Comparison of ENCODE assay signal across 19 cellular contexts in the genomic region with DNA sequence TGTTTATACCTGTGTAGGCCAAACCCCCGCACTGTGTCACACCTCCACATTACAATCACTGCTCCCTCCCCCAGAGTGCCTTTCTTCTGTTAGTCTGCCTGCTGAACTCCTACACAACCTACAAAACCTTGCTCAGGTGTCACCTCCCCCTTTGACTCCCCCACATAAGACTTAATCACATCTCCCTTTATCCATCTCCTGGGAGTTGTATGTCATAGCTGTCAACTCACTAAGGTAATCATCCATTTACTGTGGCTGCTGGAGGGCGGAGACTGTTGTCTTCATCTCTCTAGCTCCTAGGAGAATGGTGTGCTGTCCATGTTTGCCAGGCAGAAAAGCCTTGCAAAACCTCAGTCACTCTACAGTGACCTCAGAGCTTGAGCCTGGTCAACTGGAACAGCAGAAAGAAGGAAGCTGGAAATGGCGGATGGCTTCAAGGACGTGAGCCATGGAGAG. TPM values are rescaled to one million over a fixed set of nuclear protein-coding genes. Genes with fewer than 3 reads are reported as not detected.
DNase-seq lines count a peak whose midpoint lies in the region; ATAC-seq and TF ChIP-seq lines count a peak whose summit lies in the region.
"Had no signal": no experiment of that assay in that cellular context is flagged by ENCODE, and none has a peak within 500 bp of the region (broad histone marks: within the 10 kb centered on the region; RNA-seq: fewer than 3 reads in every experiment).

No MANE protein-coding gene starts in this region.

- H3K4me1 Mint-ChIP-seq in nephron progenitor cell: peaks cover 85% of the 10 kb centered on the region
- peaks cover 21% of the 10 kb centered on the region for H3K4me1 Mint-ChIP-seq in activated CD4-positive, alpha-beta T cell treated with anti-CD3 and anti-CD28 coated beads, Interleukin-2, amount 10 ng/mL, durations not matched to agents 24 days and 14 days
- peaks cover under 1% of the 10 kb centered on the region for H3K4me1 Mint-ChIP-seq in activated CD8-positive, alpha-beta memory T cell treated with anti-CD3 and anti-CD28 coated beads, Interleukin-2, amount 10 ng/mL, durations not matched to agents 7 days and 5 days

- peak overlapping the region; percentile 20 for H3K4me3 Mint-ChIP-seq in nephron progenitor cell
- H3K4me3 Mint-ChIP-seq in activated CD4-positive, alpha-beta T cell treated with anti-CD3 and anti-CD28 coated beads, Interleukin-2, amount 10 ng/mL, durations not matched to agents 24 days and 14 days: no peak overlapping the region
- no peak overlapping the region for H3K4me3 Mint-ChIP-seq in activated CD8-positive, alpha-beta memory T cell treated with anti-CD3 and anti-CD28 coated beads, Interleukin-2, amount 10 ng/mL, durations not matched to agents 7 days and 5 days
- H3K4me3 Mint-ChIP-seq: activated CD4-positive, alpha-beta T cell treated with anti-CD3 and anti-CD28 coated beads for 36 hours had no signal

- peaks cover 3% of the 10 kb centered on the region for H3K27me3 Mint-ChIP-seq in nephron progenitor cell (ENCODE audit: low read depth, poor library complexity)
- no peaks in the 10 kb centered on the region for H3K27me3 Mint-ChIP-seq in activated CD4-positive, alpha-beta T cell treated with anti-CD3 and anti-CD28 coated beads, Interleukin-2, amount 10 ng/mL, durations not matched to agents 24 days and 14 days
- no peaks in the 10 kb centered on the region for H3K27me3 Mint-ChIP-seq in activated CD8-positive, alpha-beta memory T cell treated with anti-CD3 and anti-CD28 coated beads, Interleukin-2, amount 10 ng/mL, durations not matched to agents 7 days and 5 days
- H3K27me3 Mint-ChIP-seq: activated CD4-positive, alpha-beta T cell treated with anti-CD3 and anti-CD28 coated beads for 36 hours had no signal

- no peak overlapping the region for H3K4me3 ChIP-seq in MM.1S (ENCODE audit: low read length)
- H3K4me3 ChIP-seq: esophagus muscularis mucosa, HAP-1, PC-9, vagina had no signal

- peaks cover 87% of the 10 kb centered on the region for H3K79me2 ChIP-seq in MM.1S (ENCODE audit: low read length)

- no peak for ATAC-seq in activated CD8-positive, alpha-beta memory T cell treated with anti-CD3 and anti-CD28 coated beads, Interleukin-2, amount 10 ng/mL, durations not matched to agents 7 days and 5 days
- ATAC-seq in HG03378 (IDR thresholded peaks at IDR 0.05; ENCODE audit: unreplicated experiment): no peak
- ATAC-seq: activated CD4-positive, alpha-beta T cell treated with anti-CD3 and anti-CD28 coated beads for 36 hours; left ventricle myocardium superior had no signal

- no peak for TF ChIP-seq CTCF in C4-2B (conservative IDR thresholded peaks at IDR 0.05)
- no peak for TF ChIP-seq CTCF in MM.1S (IDR thresholded peaks at IDR 0.05; ENCODE audit: low read length)
- no peak for TF ChIP-seq CTCF in nephron progenitor cell (IDR thresholded peaks at IDR 0.05)

- H3K27ac ChIP-seq in C4-2B (peak overlapping the region; percentile 85), MM.1S (ENCODE audit: low read length) (peak overlapping the region; percentile 99; the same call in 1 of the 2 replicates), caudate nucleus (ENCODE audit: low read depth, low read length) (peak overlapping the region; percentile 80)
- H3K27ac ChIP-seq: esophagus muscularis mucosa, parathyroid adenoma, PC-9, vagina had no signal

- H3K9ac ChIP-seq in MM.1S (ENCODE audit: low read length): no peak overlapping the region
- H3K9ac ChIP-seq: parathyroid adenoma had no signal

- H3K36me3 Mint-ChIP-seq in nephron progenitor cell (ENCODE audit: low read depth): no peaks in the 10 kb centered on the region
- H3K36me3 Mint-ChIP-seq in activated CD4-positive, alpha-beta T cell treated with anti-CD3 and anti-CD28 coated beads, Interleukin-2, amount 10 ng/mL, durations not matched to agents 24 days and 14 days (ENCODE audit: low read depth): no peaks in the 10 kb centered on the region
- no peaks in the 10 kb centered on the region for H3K36me3 Mint-ChIP-seq in activated CD8-positive, alpha-beta memory T cell treated with anti-CD3 and anti-CD28 coated beads, Interleukin-2, amount 10 ng/mL, durations not matched to agents 7 days and 5 days

- no peaks in the 10 kb centered on the region for H3K9me3 Mint-ChIP-seq in nephron progenitor cell
- H3K9me3 Mint-ChIP-seq in activated CD4-positive, alpha-beta T cell treated with anti-CD3 and anti-CD28 coated beads, Interleukin-2, amount 10 ng/mL, durations not matched to agents 24 days and 14 days: no peaks in the 10 kb centered on the region
- H3K9me3 Mint-ChIP-seq in activated CD8-positive, alpha-beta memory T cell treated with anti-CD3 and anti-CD28 coated beads, Interleukin-2, amount 10 ng/mL, durations not matched to agents 7 days and 5 days (ENCODE audit: low read depth): no peaks in the 10 kb centered on the region

- no peaks in the 10 kb centered on the region for H3K27me3 ChIP-seq in MM.1S (replicated peaks; ENCODE audit: insufficient read depth, low read length)
- H3K27me3 ChIP-seq: esophagus muscularis mucosa, vagina had no signal

- H3F3A ChIP-seq in MM.1S (ENCODE audit: insufficient read depth, low read length): peaks cover 23% of the 10 kb centered on the region

- no peaks in the 10 kb centered on the region for H3K36me3 ChIP-seq in MM.1S (replicated peaks; ENCODE audit: insufficient read depth, low read length)
- H3K36me3 ChIP-seq: esophagus muscularis mucosa, HAP-1, vagina had no signal

- no peak overlapping the region for H3K4me2 ChIP-seq in MM.1S (ENCODE audit: low read depth, low read length)
- H3K4me2 ChIP-seq: PC-9 had no signal

- DNase-seq in MM.1S: no peak
- peak in 22 of 61 donors; percentile 20 to 85 (median 44) for DNase-seq in caudate nucleus (lab: John Stamatoyannopoulos, UW)
- DNase-seq in nephron progenitor cell: peak; percentile 33
- DNase-seq in activated CD4-positive, alpha-beta T cell treated with anti-CD3 and anti-CD28 coated beads, Interleukin-2, amount 10 ng/mL, durations not matched to agents 24 days and 14 days: no peak
- DNase-seq in activated CD8-positive, alpha-beta memory T cell treated with anti-CD3 and anti-CD28 coated beads, Interleukin-2, amount 10 ng/mL, durations not matched to agents 7 days and 5 days: no peak
- no peak for DNase-seq in T-helper 1 cell
- DNase-seq: activated CD4-positive, alpha-beta T cell treated with anti-CD3 and anti-CD28 coated beads for 36 hours; activated naive CD4-positive, alpha-beta T cell treated with Interleukin-2 at 50 U/mL for 16 hours; COR-L47; left ventricle myocardium superior; NCI-H2081; NCI-H524 treated with DMSO at 0.1 percent for 48 hours; PC-9 had no signal

- H3K9me3 ChIP-seq in MM.1S (replicated peaks; ENCODE audit: insufficient read depth, low read length): no peaks in the 10 kb centered on the region
- H3K9me3 ChIP-seq: esophagus muscularis mucosa, HAP-1, vagina had no signal

- no peaks in the 10 kb centered on the region for H3K9me2 ChIP-seq in MM.1S (replicated peaks; ENCODE audit: insufficient read depth, low read length)

- CTCF ChIA-PET in activated CD8-positive, alpha-beta memory T cell treated with anti-CD3 and anti-CD28 coated beads, Interleukin-2, amount 10 ng/mL, durations not matched to agents 7 days and 5 days (lab: Charles Lee): no interaction called here

- intact Hi-C loops in activated CD4-positive, alpha-beta T cell treated with anti-CD3 and anti-CD28 coated beads, Interleukin-2, amount 10 ng/mL, durations not matched to agents 24 days and 14 days (cut with micrococcal nuclease): no loop called here

- H2AFZ ChIP-seq in MM.1S (ENCODE audit: low read length): no peak overlapping the region
- H2AFZ ChIP-seq: parathyroid adenoma, PC-9 had no signal

- H3K27ac Mint-ChIP-seq in nephron progenitor cell: peak overlapping the region; percentile 73
- no peak overlapping the region for H3K27ac Mint-ChIP-seq in activated CD4-positive, alpha-beta T cell treated with anti-CD3 and anti-CD28 coated beads, Interleukin-2, amount 10 ng/mL, durations not matched to agents 24 days and 14 days
- no peak overlapping the region for H3K27ac Mint-ChIP-seq in activated CD8-positive, alpha-beta memory T cell treated with anti-CD3 and anti-CD28 coated beads, Interleukin-2, amount 10 ng/mL, durations not matched to agents 7 days and 5 days
- H3K27ac Mint-ChIP-seq: activated CD4-positive, alpha-beta T cell treated with anti-CD3 and anti-CD28 coated beads for 36 hours had no signal

- H4K20me1 ChIP-seq in MM.1S (ENCODE audit: insufficient read depth, low read length): no peaks in the 10 kb centered on the region

- peaks cover 33% of the 10 kb centered on the region for H3K4me1 ChIP-seq in MM.1S (ENCODE audit: low read length)
- H3K4me1 ChIP-seq: HAP-1 had no signal

RNA-seq across cellular contexts. Expression of a gene that starts 43.8 kb away (rescaled TPM):
- total RNA-seq in activated CD4-positive, alpha-beta T cell treated with anti-CD3 and anti-CD28 coated beads, Interleukin-2, amount 10 ng/mL, durations not matched to agents 24 days and 14 days: 28.3 and 29.3 TPM in 2 replicates
- total RNA-seq in activated CD8-positive, alpha-beta memory T cell treated with anti-CD3 and anti-CD28 coated beads, Interleukin-2, amount 10 ng/mL, durations not matched to agents 7 days and 5 days: 10 to 100 TPM; 14.1 to 16.6 TPM

RNA-seq across cellular contexts. Expression of a gene that starts 57.3 kb away (rescaled TPM):
- 111 and 119 TPM in 2 replicates for total RNA-seq in activated CD4-positive, alpha-beta T cell treated with anti-CD3 and anti-CD28 coated beads, Interleukin-2, amount 10 ng/mL, durations not matched to agents 24 days and 14 days
- 100 to 1,000 TPM; 196 to 293 TPM for total RNA-seq in activated CD8-positive, alpha-beta memory T cell treated with anti-CD3 and anti-CD28 coated beads, Interleukin-2, amount 10 ng/mL, durations not matched to agents 7 days and 5 days
